ENCODE assay signal across 1 cellular context in genomic region chr12:32949815-32950214, GRCh38.
TF ChIP-seq lines count a peak whose summit lies in the region.

No MANE protein-coding gene starts in this region.

TF ChIP-seq in GM23338, 12 proteins besides CTCF, POLR2A, EP300 and RAD21 (continued from another document):
- TF ChIP-seq, protein P1, sequence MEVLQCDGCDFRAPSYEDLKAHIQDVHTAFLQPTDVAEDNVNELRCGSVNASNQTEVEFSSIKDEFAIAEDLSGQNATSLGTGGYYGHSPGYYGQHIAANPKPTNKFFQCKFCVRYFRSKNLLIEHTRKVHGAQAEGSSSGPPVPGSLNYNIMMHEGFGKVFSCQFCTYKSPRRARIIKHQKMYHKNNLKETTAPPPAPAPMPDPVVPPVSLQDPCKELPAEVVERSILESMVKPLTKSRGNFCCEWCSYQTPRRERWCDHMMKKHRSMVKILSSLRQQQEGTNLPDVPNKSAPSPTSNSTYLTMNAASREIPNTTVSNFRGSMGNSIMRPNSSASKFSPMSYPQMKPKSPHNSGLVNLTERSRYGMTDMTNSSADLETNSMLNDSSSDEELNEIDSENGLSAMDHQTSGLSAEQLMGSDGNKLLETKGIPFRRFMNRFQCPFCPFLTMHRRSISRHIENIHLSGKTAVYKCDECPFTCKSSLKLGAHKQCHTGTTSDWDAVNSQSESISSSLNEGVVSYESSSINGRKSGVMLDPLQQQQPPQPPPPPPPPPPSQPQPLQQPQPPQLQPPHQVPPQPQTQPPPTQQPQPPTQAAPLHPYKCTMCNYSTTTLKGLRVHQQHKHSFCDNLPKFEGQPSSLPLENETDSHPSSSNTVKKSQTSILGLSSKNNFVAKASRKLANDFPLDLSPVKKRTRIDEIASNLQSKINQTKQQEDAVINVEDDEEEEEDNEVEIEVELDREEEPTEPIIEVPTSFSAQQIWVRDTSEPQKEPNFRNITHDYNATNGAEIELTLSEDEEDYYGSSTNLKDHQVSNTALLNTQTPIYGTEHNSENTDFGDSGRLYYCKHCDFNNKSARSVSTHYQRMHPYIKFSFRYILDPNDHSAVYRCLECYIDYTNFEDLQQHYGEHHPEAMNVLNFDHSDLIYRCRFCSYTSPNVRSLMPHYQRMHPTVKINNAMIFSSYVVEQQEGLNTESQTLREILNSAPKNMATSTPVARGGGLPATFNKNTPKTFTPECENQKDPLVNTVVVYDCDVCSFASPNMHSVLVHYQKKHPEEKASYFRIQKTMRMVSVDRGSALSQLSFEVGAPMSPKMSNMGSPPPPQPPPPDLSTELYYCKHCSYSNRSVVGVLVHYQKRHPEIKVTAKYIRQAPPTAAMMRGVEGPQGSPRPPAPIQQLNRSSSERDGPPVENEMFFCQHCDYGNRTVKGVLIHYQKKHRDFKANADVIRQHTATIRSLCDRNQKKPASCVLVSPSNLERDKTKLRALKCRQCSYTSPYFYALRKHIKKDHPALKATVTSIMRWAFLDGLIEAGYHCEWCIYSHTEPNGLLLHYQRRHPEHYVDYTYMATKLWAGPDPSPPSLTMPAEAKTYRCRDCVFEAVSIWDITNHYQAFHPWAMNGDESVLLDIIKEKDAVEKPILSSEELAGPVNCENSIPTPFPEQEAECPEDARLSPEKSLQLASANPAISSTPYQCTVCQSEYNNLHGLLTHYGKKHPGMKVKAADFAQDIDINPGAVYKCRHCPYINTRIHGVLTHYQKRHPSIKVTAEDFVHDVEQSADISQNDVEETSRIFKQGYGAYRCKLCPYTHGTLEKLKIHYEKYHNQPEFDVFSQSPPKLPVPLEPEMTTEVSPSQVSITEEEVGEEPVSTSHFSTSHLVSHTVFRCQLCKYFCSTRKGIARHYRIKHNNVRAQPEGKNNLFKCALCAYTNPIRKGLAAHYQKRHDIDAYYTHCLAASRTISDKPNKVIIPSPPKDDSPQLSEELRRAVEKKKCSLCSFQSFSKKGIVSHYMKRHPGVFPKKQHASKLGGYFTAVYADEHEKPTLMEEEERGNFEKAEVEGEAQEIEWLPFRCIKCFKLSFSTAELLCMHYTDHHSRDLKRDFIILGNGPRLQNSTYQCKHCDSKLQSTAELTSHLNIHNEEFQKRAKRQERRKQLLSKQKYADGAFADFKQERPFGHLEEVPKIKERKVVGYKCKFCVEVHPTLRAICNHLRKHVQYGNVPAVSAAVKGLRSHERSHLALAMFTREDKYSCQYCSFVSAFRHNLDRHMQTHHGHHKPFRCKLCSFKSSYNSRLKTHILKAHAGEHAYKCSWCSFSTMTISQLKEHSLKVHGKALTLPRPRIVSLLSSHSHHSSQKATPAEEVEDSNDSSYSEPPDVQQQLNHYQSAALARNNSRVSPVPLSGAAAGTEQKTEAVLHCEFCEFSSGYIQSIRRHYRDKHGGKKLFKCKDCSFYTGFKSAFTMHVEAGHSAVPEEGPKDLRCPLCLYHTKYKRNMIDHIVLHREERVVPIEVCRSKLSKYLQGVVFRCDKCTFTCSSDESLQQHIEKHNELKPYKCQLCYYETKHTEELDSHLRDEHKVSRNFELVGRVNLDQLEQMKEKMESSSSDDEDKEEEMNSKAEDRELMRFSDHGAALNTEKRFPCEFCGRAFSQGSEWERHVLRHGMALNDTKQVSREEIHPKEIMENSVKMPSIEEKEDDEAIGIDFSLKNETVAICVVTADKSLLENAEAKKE (CRISPR knock-in tag; IDR thresholded peaks at IDR 0.05): no peak
- TF ChIP-seq ETS1 (IDR thresholded peaks at IDR 0.05): no peak
- TF ChIP-seq CREB1 (CRISPR knock-in tag; IDR thresholded peaks at IDR 0.05; ENCODE audit: low read depth): no peak
- no peak for TF ChIP-seq STAT1 (IDR thresholded peaks at IDR 0.05; ENCODE audit: unreplicated experiment)
- TF ChIP-seq EZH2 (IDR thresholded peaks at IDR 0.05; ENCODE audit: low read depth, unreplicated experiment): no peak
- TF ChIP-seq EZH2phosphoT487 (IDR thresholded peaks at IDR 0.05; ENCODE audit: unreplicated experiment): no peak
